18 cellular contexts compared by ENCODE assay signal in the genomic region with DNA sequence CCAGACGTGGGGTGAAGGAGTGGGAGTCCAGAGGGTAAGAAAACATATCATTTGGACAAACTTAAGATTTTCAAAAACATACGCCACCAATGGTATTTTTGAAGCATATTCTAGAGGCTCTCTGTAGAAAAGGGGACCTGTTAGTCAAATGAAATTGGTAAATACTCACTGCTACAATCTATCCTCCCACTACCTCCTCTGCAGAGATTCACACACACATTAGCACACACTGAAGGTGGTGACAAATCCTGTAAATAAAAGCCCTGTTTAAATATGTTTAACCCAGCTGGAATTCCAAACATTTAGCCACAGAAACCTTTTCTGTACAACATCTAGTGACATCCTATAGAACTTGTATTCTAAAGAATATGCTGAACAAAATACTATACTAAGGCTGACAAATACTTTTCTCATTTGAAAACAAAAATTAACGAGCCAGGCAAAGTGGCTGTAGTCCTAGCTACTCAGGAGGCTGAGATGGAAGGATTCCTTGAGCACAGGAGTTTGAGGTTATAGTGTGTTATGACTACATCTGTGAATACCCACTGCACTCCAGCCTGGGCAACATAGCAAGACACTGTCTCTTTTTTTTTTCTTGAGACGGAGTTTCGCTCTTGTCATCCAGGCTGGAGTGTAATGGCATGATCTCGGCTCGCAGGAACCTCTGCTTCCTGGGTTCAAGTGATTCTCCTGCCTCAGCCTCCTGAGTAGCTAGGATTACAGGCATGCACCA. TPM values are rescaled to one million over a fixed set of nuclear protein-coding genes. Genes with fewer than 3 reads are reported as not detected.
"Had no signal": no experiment of that assay in that cellular context is flagged by ENCODE, and none has a peak within 500 bp of the region (broad histone marks: within the 10 kb centered on the region; RNA-seq: fewer than 3 reads in every experiment).

No MANE protein-coding gene starts in this region.

- DNase-seq: activated B cell treated with CpG ODN at 0.5 μM for 24 hours; activated CD4-positive, alpha-beta T cell treated with anti-CD3 and anti-CD28 coated beads, Interleukin-2, amount 10 ng/mL, durations not matched to agents 7 days and 5 days; activated naive CD4-positive, alpha-beta T cell treated with anti-CD3 and anti-CD28 coated beads for 36 hours; activated T-cell treated with anti-CD3 and anti-CD28 coated beads for 4 hours; left colon; mammary epithelial cell; mucosa of descending colon; naive thymus-derived CD8-positive, alpha-beta T cell; nucleus accumbens; psoas muscle; sigmoid colon; stimulated activated CD4-positive, alpha-beta T cell treated with anti-CD3 and anti-CD28 coated beads, Interleukin-4, amount 100 ng/mL, for 1 hour; stimulated activated CD8-positive, alpha-beta memory T cell treated with anti-CD3 and anti-CD28 coated beads, Interleukin-4, amount 100 ng/mL, for 48 hours; stimulated activated naive CD8-positive, alpha-beta T cell treated with anti-CD3 and anti-CD28 coated beads, Interleukin-15, Interleukin-2, amounts not matched to agents 100 U/mL and 50 U/mL, for 24 hours; T-helper 17 cell had no signal

- H3K27ac ChIP-seq: psoas muscle, sigmoid colon, suprapubic skin had no signal

- H3K27me3 ChIP-seq: sigmoid colon, suprapubic skin had no signal

- H3K9me3 ChIP-seq: mucosa of descending colon, psoas muscle, sigmoid colon, suprapubic skin had no signal

- H3K4me1 ChIP-seq: psoas muscle, sigmoid colon, suprapubic skin had no signal

- H3K4me3 ChIP-seq: mucosa of descending colon, psoas muscle, sigmoid colon, suprapubic skin had no signal

- ATAC-seq: activated T-helper 17 cell treated with anti-CD3 and anti-CD28 coated beads, Interleukin-2, amount 50 U/mL, for 72 hours; left colon; mucosa of descending colon; naive thymus-derived CD8-positive, alpha-beta T cell; psoas muscle; stimulated activated naive CD8-positive, alpha-beta T cell treated with anti-CD3 and anti-CD28 coated beads, Interleukin-15, Interleukin-2, amounts not matched to agents 100 U/mL and 50 U/mL, for 24 hours; T-helper 17 cell had no signal

RNA-seq across cellular contexts. Expression of a gene that starts 51.5 kb away (rescaled TPM):
- total RNA-seq: activated B cell treated with CpG ODN at 0.5 μM for 24 hours; activated CD4-positive, alpha-beta T cell treated with anti-CD3 and anti-CD28 coated beads, Interleukin-2, amount 10 ng/mL, durations not matched to agents 7 days and 5 days; activated CD8-positive, alpha-beta memory T cell treated with anti-CD3 and anti-CD28 coated beads for 36 hours; activated naive CD4-positive, alpha-beta T cell treated with anti-CD3 and anti-CD28 coated beads for 36 hours; activated T-helper 17 cell treated with anti-CD3 and anti-CD28 coated beads, Interleukin-2, amount 50 U/mL, for 72 hours; naive thymus-derived CD8-positive, alpha-beta T cell; T-helper 17 cell had no signal
- polyA plus RNA-seq: naive thymus-derived CD8-positive, alpha-beta T cell had no signal

RNA-seq across cellular contexts. Expression of a gene that starts 56.4 kb away (rescaled TPM):
- total RNA-seq: activated B cell treated with CpG ODN at 0.5 μM for 24 hours; activated CD4-positive, alpha-beta T cell treated with anti-CD3 and anti-CD28 coated beads, Interleukin-2, amount 10 ng/mL, durations not matched to agents 7 days and 5 days; activated CD8-positive, alpha-beta memory T cell treated with anti-CD3 and anti-CD28 coated beads for 36 hours; activated naive CD4-positive, alpha-beta T cell treated with anti-CD3 and anti-CD28 coated beads for 36 hours; activated T-helper 17 cell treated with anti-CD3 and anti-CD28 coated beads, Interleukin-2, amount 50 U/mL, for 72 hours; left colon; naive thymus-derived CD8-positive, alpha-beta T cell; suprapubic skin had no signal
- polyA plus RNA-seq: naive thymus-derived CD8-positive, alpha-beta T cell had no signal
